Comparison of ENCODE assay signal across 20 cellular contexts in the genomic region with DNA sequence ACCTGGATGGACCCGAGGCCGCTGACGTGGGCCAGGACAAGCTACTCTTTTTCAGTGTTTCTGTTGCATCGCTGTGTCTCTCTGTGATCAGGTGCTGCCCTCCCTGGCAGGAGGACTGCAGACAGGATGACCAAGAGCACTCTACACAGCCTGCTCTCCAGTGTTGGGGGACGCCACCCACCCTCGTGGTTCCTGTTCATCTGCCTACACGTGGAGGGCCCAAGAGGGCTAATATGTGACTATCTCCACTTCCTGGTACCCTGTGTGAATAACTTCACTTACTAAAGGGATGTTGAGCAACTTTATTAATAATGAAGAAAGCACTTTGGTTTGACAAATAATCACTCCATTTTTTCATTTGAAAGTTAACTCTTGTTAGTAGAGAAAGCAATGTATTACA.
A peak's percentile ranks its signal among the peaks of the same experiment; 100 is the strongest.
DNase-seq lines count a peak whose midpoint lies in the region; ATAC-seq and TF ChIP-seq lines count a peak whose summit lies in the region.
"Had no signal": no experiment of that assay in that cellular context is flagged by ENCODE, and none has a peak within 500 bp of the region (broad histone marks: within the 10 kb centered on the region; RNA-seq: fewer than 3 reads in every experiment).

No MANE protein-coding gene starts in this region.

- H2AFZ ChIP-seq in PC-9: no peak overlapping the region

- TF ChIP-seq POLR2A in esophagus squamous epithelium (IDR thresholded peaks at IDR 0.05) (no peak), right lobe of liver (IDR thresholded peaks at IDR 0.05) (no peak)

- H3K9me3 Mint-ChIP-seq in nephron progenitor cell (no peaks in the 10 kb centered on the region), immature natural killer cell (peaks cover 0 to 3% (median 0%) of the 10 kb centered on the region in 6 donors)
- H3K9me3 Mint-ChIP-seq: CD8-positive, alpha-beta memory T cell had no signal

- peaks cover 74% of the 10 kb centered on the region for H3K4me1 ChIP-seq in PC-9 (replicated peaks; ENCODE audit: insufficient read depth)
- peaks cover 19 to 60% (median 32%) of the 10 kb centered on the region in 3 donors for H3K4me1 ChIP-seq in esophagus squamous epithelium
- H3K4me1 ChIP-seq in right lobe of liver: peaks cover 0 to 29% (median 9%) of the 10 kb centered on the region in 4 donors
- H3K4me1 ChIP-seq in subcutaneous abdominal adipose tissue (ENCODE audit: control insufficient read depth in 5 of 5, insufficient read depth in 5 of 5, low read length in 5 of 5): peaks cover 6 to 45% (median 37%) of the 10 kb centered on the region in 5 donors

- H3K4me1 Mint-ChIP-seq in nephron progenitor cell: peaks cover 12% of the 10 kb centered on the region
- H3K4me1 Mint-ChIP-seq in immature natural killer cell: no peaks in the 10 kb centered on the region
- H3K4me1 Mint-ChIP-seq: CD8-positive, alpha-beta memory T cell; naive B cell had no signal

- H3F3A ChIP-seq in PC-9 (ENCODE audit: insufficient read depth, low read depth): peaks cover 88% of the 10 kb centered on the region

- peak in 3 of 4 donors; percentile 6 to 49 (median 18) for ATAC-seq in right lobe of liver
- ATAC-seq: activated CD8-positive, alpha-beta T cell treated with anti-CD3 and anti-CD28 coated beads, Interleukin-2, amount 10 ng/mL, durations not matched to agents 7 days and 5 days had no signal

- BruUV-seq in PC-9 (replicated peaks; lab: Mats Ljungman, UMichigan): no TSS peak

- H3K9me3 ChIP-seq in PC-9 (ENCODE audit: insufficient read depth, low read depth) (no peaks in the 10 kb centered on the region), esophagus squamous epithelium (no peaks in the 10 kb centered on the region), right lobe of liver (no peaks in the 10 kb centered on the region), subcutaneous abdominal adipose tissue (ENCODE audit: control insufficient read depth in 5 of 5, low read length in 5 of 5) (no peaks in the 10 kb centered on the region)
- H3K9me3 ChIP-seq: thoracic aorta had no signal

- POLR2A ChIA-PET in PC-9 (lab: Charles Lee; ENCODE audit: unreplicated experiment): interaction anchor here (0.5 to 1.8 kb wide), 3 partner anchors 13 to 1862 kb away, joined by 3 to 24 read pairs (median 3); no protein-coding TSS in a partner anchor

- H3K4me3 Mint-ChIP-seq in nephron progenitor cell (no peak overlapping the region), immature natural killer cell (no peak overlapping the region)
- H3K4me3 Mint-ChIP-seq: activated CD8-positive, alpha-beta T cell treated with anti-CD3 and anti-CD28 coated beads, Interleukin-2, amount 10 ng/mL, durations not matched to agents 7 days and 5 days; CD8-positive, alpha-beta memory T cell; naive B cell had no signal

- H3K27ac ChIP-seq in PC-9 (peak overlapping the region; percentile 79), esophagus squamous epithelium (peak overlapping the region; percentile 68 to 87 (median 78)), right lobe of liver (peak overlapping the region; percentile 43 to 95 (median 83)), subcutaneous abdominal adipose tissue (ENCODE audit: low read depth, low read length) (peak overlapping the region; percentile 97)
- H3K27ac ChIP-seq: thoracic aorta had no signal

- H3K9ac ChIP-seq in subcutaneous abdominal adipose tissue (ENCODE audit: low read length in 5 of 5): peak overlapping the region in 2 of 5 donors; percentile 52 to 65

- CTCF ChIA-PET in PC-9 (lab: Charles Lee): interaction anchor here (1.0 to 1.6 kb wide), 2 partner anchors 45 to 135 kb away, joined by 3 to 6 read pairs; no protein-coding TSS in a partner anchor

- no peaks in the 10 kb centered on the region for H3K9me2 ChIP-seq in PC-9 (ENCODE audit: insufficient read depth)

- WGBS in esophagus squamous epithelium, 2 donors: 71 to 73% methylated on average over 5 to 6 of the region's 7 CpGs
- 91% methylated on average over 4 of the region's 7 CpGs for WGBS in right lobe of liver (ENCODE audit: insufficient coverage, low coverage, low lambda C conversion rate, missing lambda C conversion rate)

- intact Hi-C loops in PC-9 (cut with micrococcal nuclease; ENCODE audit: unreplicated experiment) (loop anchor here (1.0 to 2.0 kb wide), 2 partner anchors 9 to 99 kb away; no protein-coding TSS in a partner anchor), esophagus squamous epithelium (cut with DNase I) (no loop called here), right lobe of liver (cut with DNase I) (no loop called here)

- DNase-seq in PC-9 (peak in 1 of 2 experiments; percentile 65), esophagus squamous epithelium (lab: John Stamatoyannopoulos, UW) (no peak), right lobe of liver (no peak), nephron progenitor cell (no peak), SIG-M5 treated with dmso at 0.1 percent for 504 hours (lab: John Stamatoyannopoulos, UW; ENCODE audit: unreplicated experiment) (no peak), immature natural killer cell (no peak)
- no peak for DNase-seq in stimulated activated CD4-positive, alpha-beta T cell treated with anti-CD3 and anti-CD28 coated beads, Interleukin-2, amount 100 ng/mL, for 48 hours
- DNase-seq: activated CD8-positive, alpha-beta T cell treated with anti-CD3 and anti-CD28 coated beads, Interleukin-2, amount 10 ng/mL, durations not matched to agents 7 days and 5 days; amniotic stem cell; CD8-positive, alpha-beta memory T cell; H7; head of caudate nucleus; kidney glomerular epithelial cell; naive B cell; NCI-H187 treated with DMSO at 0.1 percent for 48 hours; NCI-H524; OCI-M1; stimulated activated CD4-positive, alpha-beta T cell treated with anti-CD3 and anti-CD28 coated beads, Interleukin-1b, Interleukin-23, amount 100 ng/mL, for 48 hours had no signal

- H3K36me3 ChIP-seq in PC-9 (ENCODE audit: low read depth) (peaks cover 55% of the 10 kb centered on the region), esophagus squamous epithelium (no peaks in the 10 kb centered on the region), right lobe of liver (no peaks in the 10 kb centered on the region), subcutaneous abdominal adipose tissue (ENCODE audit: control insufficient read depth in 5 of 5, insufficient read depth in 5 of 5, low read length in 5 of 5) (peaks cover 0 to 2% (median 0%) of the 10 kb centered on the region in 5 donors)
- H3K36me3 ChIP-seq: thoracic aorta had no signal

- TF ChIP-seq CTCF in PC-9 (conservative IDR thresholded peaks at IDR 0.05) (no peak), esophagus squamous epithelium (IDR thresholded peaks at IDR 0.05) (no peak), right lobe of liver (IDR thresholded peaks at IDR 0.05) (no peak), nephron progenitor cell (IDR thresholded peaks at IDR 0.05) (no peak)

- H3K27me3 ChIP-seq in PC-9 (ENCODE audit: insufficient read depth, low read depth) (no peaks in the 10 kb centered on the region), esophagus squamous epithelium (no peaks in the 10 kb centered on the region), right lobe of liver (no peaks in the 10 kb centered on the region), subcutaneous abdominal adipose tissue (ENCODE audit: control insufficient read depth in 5 of 5, insufficient read depth in 4 of 5, low read length in 5 of 5) (no peaks in the 10 kb centered on the region)

- H3K36me3 Mint-ChIP-seq in nephron progenitor cell (ENCODE audit: low read depth) (no peaks in the 10 kb centered on the region), immature natural killer cell (no peaks in the 10 kb centered on the region)
- H3K36me3 Mint-ChIP-seq: CD8-positive, alpha-beta memory T cell; naive B cell had no signal

- peak overlapping the region; percentile 60 for H3K4me2 ChIP-seq in PC-9

- no peak overlapping the region for H3K27ac Mint-ChIP-seq in nephron progenitor cell
- no peak overlapping the region for H3K27ac Mint-ChIP-seq in immature natural killer cell
- H3K27ac Mint-ChIP-seq: activated CD8-positive, alpha-beta T cell treated with anti-CD3 and anti-CD28 coated beads, Interleukin-2, amount 10 ng/mL, durations not matched to agents 7 days and 5 days; naive B cell had no signal

- H3K4me3 ChIP-seq in PC-9 (peak overlapping the region; percentile 3; the same call in 1 of the 2 replicates), esophagus squamous epithelium (no peak overlapping the region), right lobe of liver (no peak overlapping the region), subcutaneous abdominal adipose tissue (ENCODE audit: low read depth in 1 of 5, low read length in 5 of 5) (no peak overlapping the region)
- H3K4me3 ChIP-seq: thoracic aorta had no signal

- H3K27me3 Mint-ChIP-seq in nephron progenitor cell (ENCODE audit: low read depth, poor library complexity) (peaks cover 38% of the 10 kb centered on the region), immature natural killer cell (ENCODE audit: low read depth in 3 of 3) (peaks cover 2 to 5% (median 3%) of the 10 kb centered on the region in 3 donors)

- H4K20me1 ChIP-seq in PC-9 (ENCODE audit: insufficient read depth): no peaks in the 10 kb centered on the region

- peaks cover 94% of the 10 kb centered on the region for H3K79me2 ChIP-seq in PC-9 (ENCODE audit: low read depth)
